ENCODE assay signal across 22 cellular contexts in genomic region chr12:62947364-62947763, GRCh38.
"Had no signal": no experiment of that assay in that cellular context is flagged by ENCODE, and none has a peak within 500 bp of the region (broad histone marks: within the 10 kb centered on the region; RNA-seq: fewer than 3 reads in every experiment).

No MANE protein-coding gene starts in this region.

- H3K4me1 ChIP-seq: SJSA1 had no signal

- H3K9ac ChIP-seq: SK-N-SH had no signal

- H3K27ac Mint-ChIP-seq: T-cell had no signal

- H3K4me2 ChIP-seq: SK-N-SH had no signal

- FAIRE-seq: HTR-8/SVneo, RCC 7860 had no signal

- H3K4me3 Mint-ChIP-seq: T-cell had no signal

- H3K36me3 Mint-ChIP-seq: T-cell had no signal

- H3K36me3 ChIP-seq: SJSA1 had no signal

- H3K9me3 ChIP-seq: SK-N-SH had no signal

- H3K27ac ChIP-seq: HL-60, SJSA1 had no signal

- H3K4me3 ChIP-seq: SJSA1 had no signal

- H3K4me1 Mint-ChIP-seq: T-cell had no signal

- DNase-seq: Karpas-422, KG1, MM.1S, NCI-H1092 treated with DMSO at 0.1 percent for 48 hours, NCI-H1436, NCI-H187, NCI-H2029, NCI-H2081 treated with DMSO at 0.1 percent for 48 hours, NCI-H2227 treated with DMSO at 0.1 percent for 48 hours, NCI-H524, NCI-H526 treated with DMSO at 0.1 percent for 48 hours, NCI-H748 treated with DMSO at 0.1 percent for 48 hours, Right ventricle myocardium superior, RPMI8226, SIG-M5, SK-N-SH, SW 1271, T-cell had no signal

- ATAC-seq: T-cell had no signal
